18 cellular contexts compared by ENCODE assay signal in the genomic region with DNA sequence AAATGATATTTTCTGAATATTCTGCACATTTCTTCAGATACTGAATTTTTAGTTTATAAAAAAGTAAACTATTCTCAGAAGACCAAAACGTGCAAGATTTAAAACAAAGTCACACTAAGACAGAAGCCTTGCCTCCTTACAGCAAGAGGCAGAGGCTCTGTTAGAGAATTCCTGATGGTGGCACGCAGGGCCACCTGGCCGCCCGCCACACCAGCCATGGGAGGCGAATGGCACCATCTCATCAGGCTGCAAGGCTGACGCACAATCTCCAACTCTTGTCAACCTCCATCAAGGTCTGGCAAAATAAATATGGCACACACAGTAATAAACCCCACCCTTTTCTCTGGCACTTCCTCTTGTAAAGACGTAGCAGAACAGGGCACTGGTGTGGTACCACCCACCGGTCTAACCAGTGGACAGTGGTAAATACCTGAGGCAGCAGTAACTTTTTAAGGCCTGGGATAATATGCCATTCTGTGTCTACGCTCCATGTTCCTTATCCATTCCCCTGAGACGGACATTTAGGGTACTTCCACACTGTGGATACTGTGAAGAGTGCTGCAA.
DNase-seq lines count a peak whose midpoint lies in the region; ATAC-seq, FAIRE-seq and TF ChIP-seq lines count a peak whose summit lies in the region.
"Had no signal": no experiment of that assay in that cellular context is flagged by ENCODE, and none has a peak within 500 bp of the region (broad histone marks: within the 10 kb centered on the region; RNA-seq: fewer than 3 reads in every experiment).

No MANE protein-coding gene starts in this region.

- ATAC-seq in gastroesophageal sphincter (no peak), HG03139 (IDR thresholded peaks at IDR 0.05; ENCODE audit: unreplicated experiment) (no peak), psoas muscle (no peak)
- ATAC-seq: GM23338, heart right ventricle, WTC11 had no signal

- H3K27ac Mint-ChIP-seq in CD14-positive monocyte = peak overlapping the region in 1 of 7 donors; percentile 16
- H3K27ac Mint-ChIP-seq: GM23338, nephron progenitor cell had no signal

- peak overlapping the region in 4 of 11 experiments; percentile 3 to 65 (median 28); a peak in 2 of 22 replicates for H3K9ac ChIP-seq in BLaER1 treated with 17β-estradiol and CSF1 and Interleukin-3, amounts not matched to agents 10 nM and 100 nM
- H3K9ac ChIP-seq in OCI-LY1 (ENCODE audit: low read length) = no peak overlapping the region

- no peak for FAIRE-seq in small intestine (lab: Jason Lieb, UNC)

- H3K36me3 Mint-ChIP-seq in CD14-positive monocyte = no peaks in the 10 kb centered on the region

- no peak for TF ChIP-seq POLR2A in gastroesophageal sphincter (IDR thresholded peaks at IDR 0.05)

- WGBS in gastroesophageal sphincter (ENCODE audit: low coverage in 1 of 2), 2 donors = 85 to 91% methylated on average over 8 to 10 of the region's 10 CpGs
- WGBS in small intestine, 3 donors = 72 to 83% (median 81%) methylated on average over 10 of the region's 10 CpGs
- WGBS in psoas muscle, 3 donors = 85 to 94% (median 92%) methylated on average over 10 of the region's 10 CpGs

- H3K79me2 ChIP-seq in OCI-LY1 (ENCODE audit: insufficient read depth, low read length) = no peaks in the 10 kb centered on the region

- H3K27me3 ChIP-seq in BLaER1 treated with 17β-estradiol and CSF1 and Interleukin-3, amounts not matched to agents 10 nM and 100 nM = no peaks in the 10 kb centered on the region
- H3K27me3 ChIP-seq in OCI-LY1 (ENCODE audit: insufficient read depth, low read length) (no peaks in the 10 kb centered on the region), gastroesophageal sphincter (no peaks in the 10 kb centered on the region), small intestine (ENCODE audit: control insufficient read depth in 2 of 2, insufficient read depth in 2 of 2, low read length in 2 of 2) (no peaks in the 10 kb centered on the region), psoas muscle (ENCODE audit: insufficient read depth in 3 of 3, low read length in 2 of 3) (no peaks in the 10 kb centered on the region)
- H3K27me3 ChIP-seq: heart right ventricle had no signal

- no peak overlapping the region for H3K4me3 Mint-ChIP-seq in CD14-positive monocyte
- H3K4me3 Mint-ChIP-seq: activated T-helper 1 cell treated with anti-CD3 and anti-CD28 coated beads, Interleukin-12 subunit alpha, Interleukin-12 subunit beta, Interleukin-2, Interleukin-4 antibody, amounts not matched to agents 30 ng/mL and 10 ng/mL and 1 ng/mL, durations not matched to agents 14 hours and 24 hours and 36 hours; GM23338; nephron progenitor cell; WTC11 had no signal

- peaks cover 0 to 15% (median 7%) of the 10 kb centered on the region in 7 donors for H3K9me3 Mint-ChIP-seq in CD14-positive monocyte
- H3K9me3 Mint-ChIP-seq: activated T-helper 1 cell treated with anti-CD3 and anti-CD28 coated beads, Interleukin-12 subunit alpha, Interleukin-12 subunit beta, Interleukin-2, Interleukin-4 antibody, amounts not matched to agents 30 ng/mL and 10 ng/mL and 1 ng/mL, durations not matched to agents 14 hours and 24 hours and 36 hours; GM23338 had no signal

- H2AFZ ChIP-seq in OCI-LY1 (ENCODE audit: low read length) = no peak overlapping the region
- H2AFZ ChIP-seq: GM23338 had no signal

- DNase-seq in small intestine (peak; percentile 13), NCI-H187 (lab: John Stamatoyannopoulos, UW) (no peak), psoas muscle (no peak), CD14-positive monocyte (ENCODE audit: low spot score) (no peak)
- DNase-seq: amniotic stem cell; cerebellar nuclear complex; effector CD4-positive, alpha-beta T cell; heart right ventricle; NCI-H1694; nephron progenitor cell; SIG-M5 had no signal

- peaks cover 0 to 12% (median 4%) of the 10 kb centered on the region in 11 experiments; a peak in 5 of 22 replicates for H3K36me3 ChIP-seq in BLaER1 treated with 17β-estradiol and CSF1 and Interleukin-3, amounts not matched to agents 10 nM and 100 nM
- H3K36me3 ChIP-seq in OCI-LY1 (ENCODE audit: insufficient read depth, low read length) (no peaks in the 10 kb centered on the region), gastroesophageal sphincter (no peaks in the 10 kb centered on the region), small intestine (ENCODE audit: control insufficient read depth in 2 of 2, insufficient read depth in 2 of 2, low read length in 2 of 2) (no peaks in the 10 kb centered on the region), psoas muscle (ENCODE audit: insufficient read depth in 1 of 2, low read depth in 1 of 2) (no peaks in the 10 kb centered on the region)
- H3K36me3 ChIP-seq: heart right ventricle had no signal

- H3K4me1 Mint-ChIP-seq in CD14-positive monocyte = peaks cover 5% of the 10 kb centered on the region
- H3K4me1 Mint-ChIP-seq: GM23338, nephron progenitor cell had no signal

- peaks cover 19 to 31% (median 28%) of the 10 kb centered on the region in 10 experiments for H3K4me1 ChIP-seq in BLaER1 treated with 17β-estradiol and CSF1 and Interleukin-3, amounts not matched to agents 10 nM and 100 nM
- peaks cover 21% of the 10 kb centered on the region for H3K4me1 ChIP-seq in OCI-LY1 (ENCODE audit: insufficient read depth, low read length, severe bottlenecking)
- peaks cover 0 to 24% (median 6%) of the 10 kb centered on the region in 3 donors for H3K4me1 ChIP-seq in gastroesophageal sphincter
- H3K4me1 ChIP-seq in small intestine (ENCODE audit: control insufficient read depth in 2 of 2, insufficient read depth in 1 of 2, low read depth in 1 of 2, low read length in 1 of 2) = peaks cover 0 to 5% of the 10 kb centered on the region in 2 donors
- peaks cover 5% of the 10 kb centered on the region for H3K4me1 ChIP-seq in psoas muscle

- no peaks in the 10 kb centered on the region; a peak in 1 of 22 replicates for H4K20me1 ChIP-seq in BLaER1 treated with 17β-estradiol and CSF1 and Interleukin-3, amounts not matched to agents 10 nM and 100 nM
- no peaks in the 10 kb centered on the region for H4K20me1 ChIP-seq in OCI-LY1 (ENCODE audit: insufficient read depth, low read length)

- peak overlapping the region in 4 of 10 experiments; percentile 11 to 29 (median 24); a peak in 4 of 20 replicates for H3K4me3 ChIP-seq in BLaER1 treated with 17β-estradiol and CSF1 and Interleukin-3, amounts not matched to agents 10 nM and 100 nM
- H3K4me3 ChIP-seq in OCI-LY1 (ENCODE audit: low read depth, low read length, poor library complexity, severe bottlenecking) (no peak overlapping the region), gastroesophageal sphincter (no peak overlapping the region), small intestine (ENCODE audit: low read depth in 1 of 2, low read length in 2 of 2) (no peak overlapping the region), psoas muscle (no peak overlapping the region)
- H3K4me3 ChIP-seq: GM23338, heart right ventricle had no signal

- H3K27ac ChIP-seq in BLaER1 treated with 17β-estradiol and CSF1 and Interleukin-3, amounts not matched to agents 10 nM and 100 nM = peak overlapping the region in 9 of 11 experiments; percentile 28 to 69 (median 53); a peak in 16 of 22 replicates
- peak overlapping the region; percentile 84 for H3K27ac ChIP-seq in OCI-LY1 (ENCODE audit: low read depth, low read length, poor library complexity, severe bottlenecking)
- H3K27ac ChIP-seq in gastroesophageal sphincter = peak overlapping the region in 3 of 4 donors; percentile 6 to 66 (median 14)
- peak overlapping the region in 1 of 2 donors; percentile 44 for H3K27ac ChIP-seq in small intestine (ENCODE audit: low read depth in 1 of 2, low read length in 1 of 2)
- no peak overlapping the region for H3K27ac ChIP-seq in psoas muscle

- intact Hi-C loops in psoas muscle (cut with DNase I) (no loop called here), CD14-positive monocyte (cut with micrococcal nuclease) (no loop called here)

- peaks cover 7 to 19% (median 12%) of the 10 kb centered on the region in 11 experiments for H3K9me3 ChIP-seq in BLaER1 treated with 17β-estradiol and CSF1 and Interleukin-3, amounts not matched to agents 10 nM and 100 nM (replicated peaks in 1 of 11)
- no peaks in the 10 kb centered on the region for H3K9me3 ChIP-seq in OCI-LY1 (ENCODE audit: low read length)
- no peaks in the 10 kb centered on the region for H3K9me3 ChIP-seq in gastroesophageal sphincter
- H3K9me3 ChIP-seq in small intestine (ENCODE audit: control insufficient read depth, low read depth) = no peaks in the 10 kb centered on the region
- H3K9me3 ChIP-seq in psoas muscle = no peaks in the 10 kb centered on the region
- H3K9me3 ChIP-seq: heart right ventricle had no signal

- no peak for TF ChIP-seq EP300 in gastroesophageal sphincter (IDR thresholded peaks at IDR 0.05)

- H3F3A ChIP-seq in OCI-LY1 (ENCODE audit: insufficient read depth, low read length) = no peaks in the 10 kb centered on the region

- H3K27me3 Mint-ChIP-seq in CD14-positive monocyte (ENCODE audit: low read depth in 3 of 3) = peaks cover 0 to 2% (median 0%) of the 10 kb centered on the region in 3 donors

- TF ChIP-seq CTCF in OCI-LY1 (IDR thresholded peaks at IDR 0.05; ENCODE audit: low read length) (no peak), gastroesophageal sphincter (IDR thresholded peaks at IDR 0.05) (no peak), psoas muscle (IDR thresholded peaks at IDR 0.05) (no peak), CD14-positive monocyte (IDR thresholded peaks at IDR 0.05) (no peak)

- H3K9me2 ChIP-seq in OCI-LY1 (ENCODE audit: low read depth, low read length) = no peaks in the 10 kb centered on the region

- peak overlapping the region; percentile 18 to 91 (median 74) for H3K4me2 ChIP-seq in BLaER1 treated with 17β-estradiol and CSF1 and Interleukin-3, amounts not matched to agents 10 nM and 100 nM
- peak overlapping the region; percentile 38 for H3K4me2 ChIP-seq in OCI-LY1 (ENCODE audit: low read length)
- H3K4me2 ChIP-seq: GM23338 had no signal
